Comparison of ENCODE assay signal across 18 cellular contexts in the genomic region with DNA sequence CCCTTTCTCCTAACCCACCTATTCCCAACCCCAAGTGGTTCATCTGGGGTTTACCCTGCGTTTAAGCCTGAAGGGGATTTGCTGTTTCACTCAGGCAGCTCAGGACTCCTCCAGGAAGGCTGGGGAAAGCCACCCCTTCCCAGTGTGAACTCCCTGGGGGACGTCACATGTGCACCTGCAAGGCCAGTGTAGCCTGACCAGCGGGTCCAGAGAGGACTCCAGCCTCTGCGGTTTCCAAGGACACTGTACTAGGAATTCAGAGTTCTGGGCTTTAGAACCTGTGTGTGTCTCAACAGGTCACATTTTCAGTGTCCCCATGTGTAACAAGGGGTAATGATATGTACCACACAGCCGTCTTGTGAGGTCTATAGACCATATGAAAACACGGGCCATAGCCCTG. TPM values are rescaled to one million over a fixed set of nuclear protein-coding genes. Genes with fewer than 3 reads are reported as not detected.
"Had no signal": no experiment of that assay in that cellular context is flagged by ENCODE, and none has a peak within 500 bp of the region (broad histone marks: within the 10 kb centered on the region; RNA-seq: fewer than 3 reads in every experiment).

No MANE protein-coding gene starts in this region.

- H3K27ac ChIP-seq: colonic mucosa, foreskin keratinocyte, hepatocyte, tibial artery, upper lobe of right lung, vagina had no signal

- H3K9me3 Mint-ChIP-seq: naive thymus-derived CD4-positive, alpha-beta T cell; nephron progenitor cell; stimulated activated effector memory CD8-positive, alpha-beta T cell treated with anti-CD3 and anti-CD28 coated beads, Interleukin-12 subunit alpha, Interleukin-12 subunit beta, amount 100 ng/mL, for 72 hours; stimulated activated naive CD8-positive, alpha-beta T cell treated with anti-CD3 and anti-CD28 coated beads, Interleukin-15, Interleukin-2, amounts not matched to agents 100 ng/mL and 50 ng/mL, for 24 hours had no signal

- H3K4me1 ChIP-seq: colonic mucosa, upper lobe of right lung, vagina had no signal

- H3K27me3 ChIP-seq: colonic mucosa, foreskin keratinocyte, hepatocyte, tibial artery, upper lobe of right lung, vagina had no signal

- H3K9me3 ChIP-seq: colonic mucosa, tibial artery, upper lobe of right lung, vagina had no signal

- H2AFZ ChIP-seq: hepatocyte had no signal

- H3K4me2 ChIP-seq: hepatocyte had no signal

- H3K27me3 Mint-ChIP-seq: naive thymus-derived CD4-positive, alpha-beta T cell; stimulated activated naive CD8-positive, alpha-beta T cell treated with anti-CD3 and anti-CD28 coated beads, Interleukin-15, Interleukin-2, amounts not matched to agents 100 ng/mL and 50 ng/mL, for 24 hours had no signal

- H3K79me2 ChIP-seq: hepatocyte had no signal

- H3K4me3 Mint-ChIP-seq: naive thymus-derived CD4-positive, alpha-beta T cell; nephron progenitor cell; stimulated activated effector memory CD8-positive, alpha-beta T cell treated with anti-CD3 and anti-CD28 coated beads, Interleukin-12 subunit alpha, Interleukin-12 subunit beta, amount 100 ng/mL, for 72 hours; stimulated activated naive CD8-positive, alpha-beta T cell treated with anti-CD3 and anti-CD28 coated beads, Interleukin-15, Interleukin-2, amounts not matched to agents 100 ng/mL and 50 ng/mL, for 24 hours had no signal

- FAIRE-seq: small intestine had no signal

- H3K4me1 Mint-ChIP-seq: stimulated activated effector memory CD8-positive, alpha-beta T cell treated with anti-CD3 and anti-CD28 coated beads, Interleukin-12 subunit alpha, Interleukin-12 subunit beta, amount 100 ng/mL, for 72 hours had no signal

- ATAC-seq: foreskin keratinocyte; left colon; naive thymus-derived CD4-positive, alpha-beta T cell; stimulated activated effector memory CD8-positive, alpha-beta T cell treated with anti-CD3 and anti-CD28 coated beads, Interleukin-12 subunit alpha, Interleukin-12 subunit beta, amount 100 ng/mL, for 72 hours; upper lobe of right lung had no signal

- DNase-seq: colonic mucosa; dermis blood vessel endothelial cell; foreskin keratinocyte; left colon; left ventricle myocardium superior; mesendoderm; naive thymus-derived CD4-positive, alpha-beta T cell; nephron progenitor cell; posterior cingulate gyrus; small intestine; stimulated activated CD4-positive, alpha-beta T cell treated with anti-CD3 and anti-CD28 coated beads, Interleukin-2, amount 100 ng/mL, for 48 hours; tibial artery; upper lobe of right lung had no signal

- H3K36me3 ChIP-seq: colonic mucosa, upper lobe of right lung had no signal

- H3K27ac Mint-ChIP-seq: naive thymus-derived CD4-positive, alpha-beta T cell; nephron progenitor cell; stimulated activated effector memory CD8-positive, alpha-beta T cell treated with anti-CD3 and anti-CD28 coated beads, Interleukin-12 subunit alpha, Interleukin-12 subunit beta, amount 100 ng/mL, for 72 hours had no signal

- H3K4me3 ChIP-seq: colonic mucosa, hepatocyte, lung, tibial artery, upper lobe of right lung, vagina had no signal

RNA-seq across cellular contexts. Expression of gene CAPN14, which starts 34.5 kb away (rescaled TPM):
- total RNA-seq: dermis blood vessel endothelial cell had no signal
